2 cellular contexts compared by ENCODE assay signal in the genomic region with DNA sequence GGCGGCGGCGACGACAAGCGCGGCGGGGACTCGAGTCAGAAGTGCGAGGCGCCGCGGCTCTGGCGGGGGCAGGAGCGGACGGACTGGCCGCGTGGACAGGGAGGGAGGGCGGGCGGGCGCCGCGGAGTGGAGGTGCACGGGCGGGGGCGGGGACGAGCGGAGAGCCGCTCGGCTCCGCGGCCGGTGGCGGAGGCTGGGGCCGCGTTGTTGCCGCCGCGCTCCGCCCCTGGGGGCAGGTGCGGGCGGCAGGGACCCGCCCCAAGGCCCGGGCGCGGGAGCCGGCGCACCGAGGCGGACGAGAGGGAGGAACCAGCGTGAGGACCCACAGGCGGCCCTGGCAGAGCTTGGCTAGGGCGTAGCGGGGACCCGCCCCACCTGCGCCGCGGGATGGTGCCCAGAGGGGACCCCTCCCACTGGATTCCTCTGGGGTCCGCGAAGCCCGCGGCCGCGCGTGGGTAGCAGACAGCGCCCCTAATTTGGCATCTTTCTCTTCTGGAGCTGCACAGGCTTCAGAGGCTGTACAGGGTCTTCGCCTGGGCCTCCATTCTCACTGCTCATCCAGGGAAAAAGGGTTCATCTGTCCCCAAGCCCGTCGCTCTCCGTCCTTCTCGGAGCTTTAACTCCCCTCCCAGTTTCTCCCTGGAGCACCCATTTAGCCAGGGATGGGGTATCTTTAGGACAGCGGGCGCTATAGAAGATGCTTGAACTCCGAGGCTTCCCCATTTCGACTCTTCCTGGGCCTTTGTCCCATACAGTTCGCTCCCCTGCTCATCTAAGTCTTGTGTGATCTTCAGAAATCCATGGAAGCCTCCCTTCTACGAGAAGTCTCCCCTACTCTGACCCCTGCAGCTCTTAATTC.
A peak's percentile ranks its signal among the peaks of the same experiment; 100 is the strongest.
TF ChIP-seq lines count a peak whose summit lies in the region.

TSS of gene TMEM163 (minus strand) at position 45 of the 859 bp plus-strand sequence.

TF ChIP-seq in HEK293, 187 proteins besides CTCF, POLR2A, EP300 and RAD21:
- peak; percentile 48; the same call in 1 of the 2 replicates for TF ChIP-seq ZBTB20 (tag by site-specific recombination; IDR thresholded peaks at IDR 0.05)
- no peak for TF ChIP-seq OSR2 (tag by site-specific recombination; IDR thresholded peaks at IDR 0.05)
- TF ChIP-seq, protein P1, sequence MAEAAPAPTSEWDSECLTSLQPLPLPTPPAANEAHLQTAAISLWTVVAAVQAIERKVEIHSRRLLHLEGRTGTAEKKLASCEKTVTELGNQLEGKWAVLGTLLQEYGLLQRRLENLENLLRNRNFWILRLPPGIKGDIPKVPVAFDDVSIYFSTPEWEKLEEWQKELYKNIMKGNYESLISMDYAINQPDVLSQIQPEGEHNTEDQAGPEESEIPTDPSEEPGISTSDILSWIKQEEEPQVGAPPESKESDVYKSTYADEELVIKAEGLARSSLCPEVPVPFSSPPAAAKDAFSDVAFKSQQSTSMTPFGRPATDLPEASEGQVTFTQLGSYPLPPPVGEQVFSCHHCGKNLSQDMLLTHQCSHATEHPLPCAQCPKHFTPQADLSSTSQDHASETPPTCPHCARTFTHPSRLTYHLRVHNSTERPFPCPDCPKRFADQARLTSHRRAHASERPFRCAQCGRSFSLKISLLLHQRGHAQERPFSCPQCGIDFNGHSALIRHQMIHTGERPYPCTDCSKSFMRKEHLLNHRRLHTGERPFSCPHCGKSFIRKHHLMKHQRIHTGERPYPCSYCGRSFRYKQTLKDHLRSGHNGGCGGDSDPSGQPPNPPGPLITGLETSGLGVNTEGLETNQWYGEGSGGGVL (tag by site-specific recombination; IDR thresholded peaks at IDR 0.05), result peak; percentile 38; the same call in 1 of the 2 replicates
- TF ChIP-seq GLIS1 (tag by site-specific recombination; IDR thresholded peaks at IDR 0.05), result peak; percentile 30; the same call in 1 of the 2 replicates
- TF ChIP-seq ZNF555 (tag by site-specific recombination; conservative IDR thresholded peaks at IDR 0.05), result no peak
- 0 out of 2 replicates have a peak, but pooled peaks have one; percentile 17 for TF ChIP-seq ZBTB8A (tag by site-specific recombination; IDR thresholded peaks at IDR 0.05)
- TF ChIP-seq KLF1 (tag by site-specific recombination; IDR thresholded peaks at IDR 0.05), result peak; percentile 78
- TF ChIP-seq ZNF416 (tag by site-specific recombination; IDR thresholded peaks at IDR 0.05), result no peak
- peak; percentile 28; the same call in 1 of the 2 replicates for TF ChIP-seq ZFHX2 (tag by site-specific recombination; conservative IDR thresholded peaks at IDR 0.05)
- TF ChIP-seq ZBTB26 (tag by site-specific recombination; optimal IDR thresholded peaks at IDR 0.05), result peak; percentile 48
- peak; percentile 80 for TF ChIP-seq ZNF335 (tag by site-specific recombination; conservative IDR thresholded peaks at IDR 0.05)
- peak; percentile 45; the same call in 1 of the 2 replicates for TF ChIP-seq GLIS2 (tag by site-specific recombination; IDR thresholded peaks at IDR 0.05)
- TF ChIP-seq ZNF394 (tag by site-specific recombination; IDR thresholded peaks at IDR 0.05; ENCODE audit: borderline replicate concordance), result no peak
- peak; percentile 40 for TF ChIP-seq SP3 (tag by site-specific recombination; IDR thresholded peaks at IDR 0.05)
- TF ChIP-seq, protein P2, sequence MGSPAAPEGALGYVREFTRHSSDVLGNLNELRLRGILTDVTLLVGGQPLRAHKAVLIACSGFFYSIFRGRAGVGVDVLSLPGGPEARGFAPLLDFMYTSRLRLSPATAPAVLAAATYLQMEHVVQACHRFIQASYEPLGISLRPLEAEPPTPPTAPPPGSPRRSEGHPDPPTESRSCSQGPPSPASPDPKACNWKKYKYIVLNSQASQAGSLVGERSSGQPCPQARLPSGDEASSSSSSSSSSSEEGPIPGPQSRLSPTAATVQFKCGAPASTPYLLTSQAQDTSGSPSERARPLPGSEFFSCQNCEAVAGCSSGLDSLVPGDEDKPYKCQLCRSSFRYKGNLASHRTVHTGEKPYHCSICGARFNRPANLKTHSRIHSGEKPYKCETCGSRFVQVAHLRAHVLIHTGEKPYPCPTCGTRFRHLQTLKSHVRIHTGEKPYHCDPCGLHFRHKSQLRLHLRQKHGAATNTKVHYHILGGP (tag by site-specific recombination; IDR thresholded peaks at IDR 0.05), result no peak
- peak; percentile 62 for TF ChIP-seq SP2 (tag by site-specific recombination; IDR thresholded peaks at IDR 0.05)
- TF ChIP-seq PRDM10 (tag by site-specific recombination; IDR thresholded peaks at IDR 0.05), result 0 out of 2 replicates have a peak, but pooled peaks have one; percentile 50

TF ChIP-seq in liver, 16 proteins besides CTCF, POLR2A, EP300 and RAD21:
- no peak for TF ChIP-seq NR2F2 (IDR thresholded peaks at IDR 0.05)
- TF ChIP-seq, protein P3, sequence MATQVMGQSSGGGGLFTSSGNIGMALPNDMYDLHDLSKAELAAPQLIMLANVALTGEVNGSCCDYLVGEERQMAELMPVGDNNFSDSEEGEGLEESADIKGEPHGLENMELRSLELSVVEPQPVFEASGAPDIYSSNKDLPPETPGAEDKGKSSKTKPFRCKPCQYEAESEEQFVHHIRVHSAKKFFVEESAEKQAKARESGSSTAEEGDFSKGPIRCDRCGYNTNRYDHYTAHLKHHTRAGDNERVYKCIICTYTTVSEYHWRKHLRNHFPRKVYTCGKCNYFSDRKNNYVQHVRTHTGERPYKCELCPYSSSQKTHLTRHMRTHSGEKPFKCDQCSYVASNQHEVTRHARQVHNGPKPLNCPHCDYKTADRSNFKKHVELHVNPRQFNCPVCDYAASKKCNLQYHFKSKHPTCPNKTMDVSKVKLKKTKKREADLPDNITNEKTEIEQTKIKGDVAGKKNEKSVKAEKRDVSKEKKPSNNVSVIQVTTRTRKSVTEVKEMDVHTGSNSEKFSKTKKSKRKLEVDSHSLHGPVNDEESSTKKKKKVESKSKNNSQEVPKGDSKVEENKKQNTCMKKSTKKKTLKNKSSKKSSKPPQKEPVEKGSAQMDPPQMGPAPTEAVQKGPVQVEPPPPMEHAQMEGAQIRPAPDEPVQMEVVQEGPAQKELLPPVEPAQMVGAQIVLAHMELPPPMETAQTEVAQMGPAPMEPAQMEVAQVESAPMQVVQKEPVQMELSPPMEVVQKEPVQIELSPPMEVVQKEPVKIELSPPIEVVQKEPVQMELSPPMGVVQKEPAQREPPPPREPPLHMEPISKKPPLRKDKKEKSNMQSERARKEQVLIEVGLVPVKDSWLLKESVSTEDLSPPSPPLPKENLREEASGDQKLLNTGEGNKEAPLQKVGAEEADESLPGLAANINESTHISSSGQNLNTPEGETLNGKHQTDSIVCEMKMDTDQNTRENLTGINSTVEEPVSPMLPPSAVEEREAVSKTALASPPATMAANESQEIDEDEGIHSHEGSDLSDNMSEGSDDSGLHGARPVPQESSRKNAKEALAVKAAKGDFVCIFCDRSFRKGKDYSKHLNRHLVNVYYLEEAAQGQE (IDR thresholded peaks at IDR 0.05), result no peak
- no peak for TF ChIP-seq YY1 (IDR thresholded peaks at IDR 0.05)
- no peak for TF ChIP-seq EGR1 (IDR thresholded peaks at IDR 0.05; ENCODE audit: low read depth in 2 of 2)
- no peak for TF ChIP-seq HNF4G (IDR thresholded peaks at IDR 0.05)
- TF ChIP-seq JUND (IDR thresholded peaks at IDR 0.05), result no peak
- no peak for TF ChIP-seq TAF1 (conservative IDR thresholded peaks at IDR 0.05)
- no peak for TF ChIP-seq SP1 (IDR thresholded peaks at IDR 0.05)
- no peak for TF ChIP-seq HNF4A (conservative IDR thresholded peaks at IDR 0.05)
- TF ChIP-seq ZBTB33 (IDR thresholded peaks at IDR 0.05), result no peak
- TF ChIP-seq FOXA1 (IDR thresholded peaks at IDR 0.05), result no peak
- TF ChIP-seq FOXA2 (IDR thresholded peaks at IDR 0.05), result no peak
- no peak for TF ChIP-seq ATF3 (IDR thresholded peaks at IDR 0.05)
- no peak for TF ChIP-seq GABPA (IDR thresholded peaks at IDR 0.05 in 1 of 2, conservative IDR thresholded peaks at IDR 0.05 in 1 of 2)
- no peak for TF ChIP-seq MAX (IDR thresholded peaks at IDR 0.05)
- no peak for TF ChIP-seq RXRA (IDR thresholded peaks at IDR 0.05)
